Comparison of ENCODE assay signal across 9 cellular contexts in genomic region chr12:42097971-42098370, GRCh38. TPM values are rescaled to one million over a fixed set of nuclear protein-coding genes. Genes with fewer than 3 reads are reported as not detected.
DNase-seq lines count a peak whose midpoint lies in the region; ATAC-seq and TF ChIP-seq lines count a peak whose summit lies in the region.
"Had no signal": no experiment of that assay in that cellular context is flagged by ENCODE, and none has a peak within 500 bp of the region (broad histone marks: within the 10 kb centered on the region; RNA-seq: fewer than 3 reads in every experiment).

No MANE protein-coding gene starts in this region.

- H3K4me3 ChIP-seq in GM12865 (ENCODE audit: low read depth, low read length) (peak overlapping the region; percentile 34), endocrine pancreas (ENCODE audit: control insufficient read depth, insufficient read depth, low read length) (peak overlapping the region; percentile 83)

- no peak for TF ChIP-seq CTCF in GM12865 (IDR thresholded peaks at IDR 0.05; ENCODE audit: insufficient read depth, low read depth, low read length, missing control alignments)

- H3K27me3 ChIP-seq in endocrine pancreas (ENCODE audit: control insufficient read depth, insufficient read depth, low read length), result no peaks in the 10 kb centered on the region

- H3K9me3 ChIP-seq in endocrine pancreas (ENCODE audit: control insufficient read depth, low read length), result no peaks in the 10 kb centered on the region

- peaks cover 3% of the 10 kb centered on the region for H3K4me1 ChIP-seq in endocrine pancreas (ENCODE audit: control insufficient read depth, insufficient read depth, low read length)

- peak; percentile 94 for ATAC-seq in GM21423 (IDR thresholded peaks at IDR 0.05; ENCODE audit: unreplicated experiment)
- ATAC-seq: HCT116 had no signal

- peak; percentile 58 for DNase-seq in GM12865 (ENCODE audit: low read depth)
- peak; percentile 15 for DNase-seq in HT1080 (ENCODE audit: low read depth)
- no peak for DNase-seq in iPS-NIHi11 (ENCODE audit: low spot score)
- no peak for DNase-seq in stimulated activated CD4-positive, alpha-beta T cell treated with anti-CD3 and anti-CD28 coated beads, Interleukin-12 subunit alpha, Interleukin-12 subunit beta, amount 100 ng/mL, for 4 hours
- DNase-seq in putamen (ENCODE audit: low spot score), result no peak
- DNase-seq in NCI-H526 (lab: John Stamatoyannopoulos, UW), result no peak

- peak overlapping the region; percentile 10 for H3K9ac ChIP-seq in endocrine pancreas (ENCODE audit: control insufficient read depth, insufficient read depth, low read length)

- no peaks in the 10 kb centered on the region for H3K36me3 ChIP-seq in endocrine pancreas (ENCODE audit: control insufficient read depth, insufficient read depth, low read length)

RNA-seq across cellular contexts. Expression of gene GXYLT1, which starts 46.7 kb away (rescaled TPM):
- total RNA-seq in HT1080 (2014; rRNA removed; shearing (Covaris generic)), result 12.8 and 14.5 TPM in 2 replicates
- polyA plus RNA-seq in HT1080 (2015; cell fraction: cytosol; rRNA removed), result 21.0 and 21.7 TPM in 2 replicates
- polyA plus RNA-seq in HT1080 (2015; cell fraction: nucleus; rRNA removed), result 25.1 and 26.5 TPM in 2 replicates

Comparison
In these comparisons a context has a peak if more than half of its experiments do, and no peak if none do; other contexts are left out.
1. DNase-seq: peak in GM12865 (single experiment) and HT1080 (single experiment); none in iPS-NIHi11 (single experiment), stimulated activated CD4-positive, alpha-beta T cell treated with anti-CD3 and anti-CD28 coated beads, Interleukin-12 subunit alpha, Interleukin-12 subunit beta, amount 100 ng/mL, for 4 hours (single experiment), putamen (single experiment) and NCI-H526 (0 of 2).